ENCODE assay signal across 14 cellular contexts in genomic region chr14:53924754-53925153, GRCh38. TPM values are rescaled to one million over a fixed set of nuclear protein-coding genes. Genes with fewer than 3 reads are reported as not detected.
DNase-seq lines count a peak whose midpoint lies in the region; ATAC-seq and TF ChIP-seq lines count a peak whose summit lies in the region.
"Had no signal": no experiment of that assay in that cellular context is flagged by ENCODE, and none has a peak within 500 bp of the region (broad histone marks: within the 10 kb centered on the region; RNA-seq: fewer than 3 reads in every experiment).

No MANE protein-coding gene starts in this region.

- H3K4me3 ChIP-seq in AG04450 (ENCODE audit: low read depth, low read length) (no peak overlapping the region), mammary epithelial cell (replicated peaks in 1 of 3; ENCODE audit: insufficient read depth in 1 of 3, low read depth in 2 of 3, low read length in 3 of 3) (no peak overlapping the region), left lung (no peak overlapping the region)
- H3K4me3 ChIP-seq: ascending aorta, gastroesophageal sphincter had no signal

- peaks cover 2 to 5% (median 4%) of the 10 kb centered on the region in 3 donors for H3K27me3 Mint-ChIP-seq in immature natural killer cell (ENCODE audit: low read depth in 3 of 3)

- no peak overlapping the region for H2AFZ ChIP-seq in mammary epithelial cell (ENCODE audit: low read depth, low read length)

- H3K27me3 ChIP-seq in AG04450 (ENCODE audit: control insufficient read depth, insufficient read depth, low read length) (no peaks in the 10 kb centered on the region), mammary epithelial cell (ENCODE audit: insufficient read depth, low read length) (no peaks in the 10 kb centered on the region), left lung (no peaks in the 10 kb centered on the region)
- H3K27me3 ChIP-seq: ascending aorta, gastroesophageal sphincter had no signal

- H3K4me3 Mint-ChIP-seq in immature natural killer cell = no peak overlapping the region
- H3K4me3 Mint-ChIP-seq: activated CD8-positive, alpha-beta memory T cell treated with anti-CD3 and anti-CD28 coated beads, Interleukin-2, amount 10 ng/mL, durations not matched to agents 7 days and 5 days; T-helper 17 cell had no signal

- H3K27ac ChIP-seq in AG04450 (ENCODE audit: low read depth, low read length) (no peak overlapping the region), mammary epithelial cell (ENCODE audit: insufficient read depth, low read depth, low read length) (peak overlapping the region; percentile 29), left lung (no peak overlapping the region)
- H3K27ac ChIP-seq: ascending aorta, gastroesophageal sphincter had no signal

- BruUV-seq in mammary epithelial cell (replicated peaks; lab: Mats Ljungman, UMichigan) = no TSS peak

- ATAC-seq in left lung = peak; percentile 86
- no peak for ATAC-seq in GM18517 (IDR thresholded peaks at IDR 0.05; ENCODE audit: unreplicated experiment)
- no peak for ATAC-seq in activated naive CD4-positive, alpha-beta T cell treated with anti-CD3 and anti-CD28 coated beads, Interleukin-2, amount 50 U/mL, for 72 hours
- ATAC-seq: activated CD8-positive, alpha-beta memory T cell treated with anti-CD3 and anti-CD28 coated beads, Interleukin-2, amount 10 ng/mL, durations not matched to agents 7 days and 5 days; gastroesophageal sphincter; stimulated activated naive CD8-positive, alpha-beta T cell treated with anti-CD3 and anti-CD28 coated beads, Interleukin-15, Interleukin-2, amounts not matched to agents 100 U/mL and 50 U/mL, for 24 hours; T-helper 17 cell had no signal

- H3K9me3 ChIP-seq in AG04450 (ENCODE audit: control insufficient read depth, insufficient read depth, low read length) = no peaks in the 10 kb centered on the region
- H3K9me3 ChIP-seq in mammary epithelial cell (replicated peaks; ENCODE audit: insufficient read depth, low read length) = no peaks in the 10 kb centered on the region
- H3K9me3 ChIP-seq in left lung = no peaks in the 10 kb centered on the region
- H3K9me3 ChIP-seq: ascending aorta, gastroesophageal sphincter had no signal

- DNase-seq in AG04450 (ENCODE audit: low read depth, low spot score) = peak; percentile 54
- DNase-seq in HPDE6-E6E7 (ENCODE audit: extremely low spot score) = peak; percentile 62
- peak; percentile 93 for DNase-seq in mammary epithelial cell
- DNase-seq in left lung = no peak
- DNase-seq in activated naive CD4-positive, alpha-beta T cell treated with anti-CD3 and anti-CD28 coated beads, Interleukin-2, amount 50 U/mL, for 72 hours (ENCODE audit: low spot score in 2 of 2) = no peak
- no peak for DNase-seq in immature natural killer cell
- DNase-seq in GM13976 (ENCODE audit: low spot score) = no peak
- DNase-seq: activated CD8-positive, alpha-beta memory T cell treated with anti-CD3 and anti-CD28 coated beads, Interleukin-2, amount 10 ng/mL, durations not matched to agents 7 days and 5 days; NCI-H69; stimulated activated naive CD8-positive, alpha-beta T cell treated with anti-CD3 and anti-CD28 coated beads, Interleukin-15, Interleukin-2, amounts not matched to agents 100 U/mL and 50 U/mL, for 24 hours; T-helper 17 cell had no signal

- H3K4me2 ChIP-seq in mammary epithelial cell (ENCODE audit: insufficient read depth, low read depth, low read length) = peak overlapping the region; percentile 58

- CTCF ChIA-PET in AG04450 (lab: Charles Lee) = interaction anchor here (1.0 kb wide), 1 partner anchor 423 kb away, joined by 4 read pairs; no protein-coding TSS in a partner anchor
- CTCF ChIA-PET in mammary epithelial cell (lab: Charles Lee; ENCODE audit: low non-redundant PET) = no interaction called here

- no peaks in the 10 kb centered on the region for H3K36me3 Mint-ChIP-seq in activated naive CD4-positive, alpha-beta T cell treated with anti-CD3 and anti-CD28 coated beads, Interleukin-2, amount 50 U/mL, for 72 hours
- H3K36me3 Mint-ChIP-seq in immature natural killer cell = no peaks in the 10 kb centered on the region
- H3K36me3 Mint-ChIP-seq: activated CD8-positive, alpha-beta memory T cell treated with anti-CD3 and anti-CD28 coated beads, Interleukin-2, amount 10 ng/mL, durations not matched to agents 7 days and 5 days had no signal

- in situ Hi-C loops in mammary epithelial cell (cut with MboI; ENCODE audit: low sequenced_read_pairs in 2 of 2) = loop anchor here (25.0 kb wide), 1 partner anchor 413 kb away; no protein-coding TSS in a partner anchor
- in situ Hi-C loops in GM13976 (cut with MboI; ENCODE audit: low sequenced_read_pairs, unreplicated experiment) = no loop called here

- intact Hi-C loops in mammary epithelial cell (cut with micrococcal nuclease) = no loop called here
- intact Hi-C loops in left lung (cut with DNase I) = no loop called here

- H4K20me1 ChIP-seq in mammary epithelial cell (ENCODE audit: insufficient read depth, low read length) = no peaks in the 10 kb centered on the region

- H3K4me1 ChIP-seq in mammary epithelial cell (ENCODE audit: insufficient read depth, low read length) (peaks cover 17% of the 10 kb centered on the region), left lung (peaks cover 0 to 5% of the 10 kb centered on the region in 2 donors)
- H3K4me1 ChIP-seq: ascending aorta, gastroesophageal sphincter had no signal

- no peak overlapping the region for H3K9ac ChIP-seq in mammary epithelial cell (ENCODE audit: insufficient read depth, low read length)

- TF ChIP-seq CTCF in AG04450 (IDR thresholded peaks at IDR 0.05; ENCODE audit: low read depth, low read length) (no peak), mammary epithelial cell (conservative IDR thresholded peaks at IDR 0.05 in 1 of 2, IDR thresholded peaks at IDR 0.05 in 1 of 2; ENCODE audit: extremely low read depth in 1 of 2, insufficient read depth in 1 of 2, low read depth in 1 of 2, low read length in 2 of 2) (no peak), left lung (IDR thresholded peaks at IDR 0.05) (no peak), GM13976 (IDR thresholded peaks at IDR 0.05; ENCODE audit: borderline replicate concordance, control extremely low read depth, extremely low read depth, insufficient read depth, missing control alignments) (no peak)

- 1% methylated on average over 4 of the region's 4 CpGs for WGBS in mammary epithelial cell (ENCODE audit: low coverage, missing lambda C conversion rate)

- no peaks in the 10 kb centered on the region for H3K4me1 Mint-ChIP-seq in immature natural killer cell
- H3K4me1 Mint-ChIP-seq: activated CD8-positive, alpha-beta memory T cell treated with anti-CD3 and anti-CD28 coated beads, Interleukin-2, amount 10 ng/mL, durations not matched to agents 7 days and 5 days had no signal

- dilution Hi-C loops in mammary epithelial cell (cut with HindIII; ENCODE audit: low sequenced_read_pairs) = no loop called here

- no peaks in the 10 kb centered on the region for H3K9me3 Mint-ChIP-seq in activated naive CD4-positive, alpha-beta T cell treated with anti-CD3 and anti-CD28 coated beads, Interleukin-2, amount 50 U/mL, for 72 hours
- H3K9me3 Mint-ChIP-seq in immature natural killer cell = peaks cover 0 to 7% (median under 1%) of the 10 kb centered on the region in 6 donors

- POLR2A ChIA-PET in AG04450 (lab: Yijun Ruan, JAX) = interaction anchor here (0.6 to 0.7 kb wide), 2 partner anchors 43 to 81 kb away, joined by 3 to 6 read pairs; no protein-coding TSS in a partner anchor

- no peaks in the 10 kb centered on the region for H3K79me2 ChIP-seq in mammary epithelial cell (ENCODE audit: insufficient read depth, low read length)

- H3K36me3 ChIP-seq in mammary epithelial cell (ENCODE audit: insufficient read depth, low read length) (no peaks in the 10 kb centered on the region), left lung (no peaks in the 10 kb centered on the region)
- H3K36me3 ChIP-seq: ascending aorta, gastroesophageal sphincter had no signal

- no peak overlapping the region for H3K27ac Mint-ChIP-seq in activated naive CD4-positive, alpha-beta T cell treated with anti-CD3 and anti-CD28 coated beads, Interleukin-2, amount 50 U/mL, for 72 hours
- no peak overlapping the region for H3K27ac Mint-ChIP-seq in immature natural killer cell
- H3K27ac Mint-ChIP-seq: activated CD8-positive, alpha-beta memory T cell treated with anti-CD3 and anti-CD28 coated beads, Interleukin-2, amount 10 ng/mL, durations not matched to agents 7 days and 5 days; T-helper 17 cell had no signal

RNA-seq across cellular contexts. Expression of gene BMP4, which starts 31.9 kb away (rescaled TPM):
- 20.8 and 25.4 TPM in 2 replicates for polyA plus RNA-seq in AG04450 (2011; rRNA removed)
- 16.4 and 18.3 TPM in 2 replicates for polyA minus RNA-seq in AG04450 (2011; rRNA and poly(A)+ RNA removed)
- total RNA-seq in mammary epithelial cell = 1 to 10 TPM; 1.2 to 1.9 TPM
- 7.5 TPM for polyA plus RNA-seq in mammary epithelial cell
- 4.6 TPM for polyA minus RNA-seq in mammary epithelial cell
- total RNA-seq in left lung = 10 to 100 TPM; 14.0 to 39.3 TPM
- total RNA-seq in activated naive CD4-positive, alpha-beta T cell treated with anti-CD3 and anti-CD28 coated beads, Interleukin-2, amount 50 U/mL, for 72 hours = not detected
- not detected for polyA plus RNA-seq in immature natural killer cell
- total RNA-seq: T-helper 17 cell had no signal

Comparison
In these comparisons a context has a peak if more than half of its experiments do, and no peak if none do; other contexts are left out.
1. DNase-seq: peak in AG04450 (single experiment), HPDE6-E6E7 (single experiment) and mammary epithelial cell (single experiment); none in left lung (0 of 2), activated naive CD4-positive, alpha-beta T cell treated with anti-CD3 and anti-CD28 coated beads, Interleukin-2, amount 50 U/mL, for 72 hours (0 of 2), immature natural killer cell (0 of 3) and GM13976 (single experiment).
2. RNA of gene BMP4, which starts 31.9 kb away (total RNA-seq): 14.0 to 39.3 TPM in left lung; 1.2 to 1.9 TPM in mammary epithelial cell and not detected in activated naive CD4-positive, alpha-beta T cell treated with anti-CD3 and anti-CD28 coated beads, Interleukin-2, amount 50 U/mL, for 72 hours; every median in the first group is over 4 times any median in the second.